ENCODE assay signal across 1 cellular context in genomic region chr10:17206210-17206709, GRCh38.
TF ChIP-seq lines count a peak whose summit lies in the region.

No MANE protein-coding gene starts in this region.

TF ChIP-seq in GM23338, 12 proteins besides CTCF, POLR2A, EP300 and RAD21 (continued from another document):
- TF ChIP-seq, protein P1, sequence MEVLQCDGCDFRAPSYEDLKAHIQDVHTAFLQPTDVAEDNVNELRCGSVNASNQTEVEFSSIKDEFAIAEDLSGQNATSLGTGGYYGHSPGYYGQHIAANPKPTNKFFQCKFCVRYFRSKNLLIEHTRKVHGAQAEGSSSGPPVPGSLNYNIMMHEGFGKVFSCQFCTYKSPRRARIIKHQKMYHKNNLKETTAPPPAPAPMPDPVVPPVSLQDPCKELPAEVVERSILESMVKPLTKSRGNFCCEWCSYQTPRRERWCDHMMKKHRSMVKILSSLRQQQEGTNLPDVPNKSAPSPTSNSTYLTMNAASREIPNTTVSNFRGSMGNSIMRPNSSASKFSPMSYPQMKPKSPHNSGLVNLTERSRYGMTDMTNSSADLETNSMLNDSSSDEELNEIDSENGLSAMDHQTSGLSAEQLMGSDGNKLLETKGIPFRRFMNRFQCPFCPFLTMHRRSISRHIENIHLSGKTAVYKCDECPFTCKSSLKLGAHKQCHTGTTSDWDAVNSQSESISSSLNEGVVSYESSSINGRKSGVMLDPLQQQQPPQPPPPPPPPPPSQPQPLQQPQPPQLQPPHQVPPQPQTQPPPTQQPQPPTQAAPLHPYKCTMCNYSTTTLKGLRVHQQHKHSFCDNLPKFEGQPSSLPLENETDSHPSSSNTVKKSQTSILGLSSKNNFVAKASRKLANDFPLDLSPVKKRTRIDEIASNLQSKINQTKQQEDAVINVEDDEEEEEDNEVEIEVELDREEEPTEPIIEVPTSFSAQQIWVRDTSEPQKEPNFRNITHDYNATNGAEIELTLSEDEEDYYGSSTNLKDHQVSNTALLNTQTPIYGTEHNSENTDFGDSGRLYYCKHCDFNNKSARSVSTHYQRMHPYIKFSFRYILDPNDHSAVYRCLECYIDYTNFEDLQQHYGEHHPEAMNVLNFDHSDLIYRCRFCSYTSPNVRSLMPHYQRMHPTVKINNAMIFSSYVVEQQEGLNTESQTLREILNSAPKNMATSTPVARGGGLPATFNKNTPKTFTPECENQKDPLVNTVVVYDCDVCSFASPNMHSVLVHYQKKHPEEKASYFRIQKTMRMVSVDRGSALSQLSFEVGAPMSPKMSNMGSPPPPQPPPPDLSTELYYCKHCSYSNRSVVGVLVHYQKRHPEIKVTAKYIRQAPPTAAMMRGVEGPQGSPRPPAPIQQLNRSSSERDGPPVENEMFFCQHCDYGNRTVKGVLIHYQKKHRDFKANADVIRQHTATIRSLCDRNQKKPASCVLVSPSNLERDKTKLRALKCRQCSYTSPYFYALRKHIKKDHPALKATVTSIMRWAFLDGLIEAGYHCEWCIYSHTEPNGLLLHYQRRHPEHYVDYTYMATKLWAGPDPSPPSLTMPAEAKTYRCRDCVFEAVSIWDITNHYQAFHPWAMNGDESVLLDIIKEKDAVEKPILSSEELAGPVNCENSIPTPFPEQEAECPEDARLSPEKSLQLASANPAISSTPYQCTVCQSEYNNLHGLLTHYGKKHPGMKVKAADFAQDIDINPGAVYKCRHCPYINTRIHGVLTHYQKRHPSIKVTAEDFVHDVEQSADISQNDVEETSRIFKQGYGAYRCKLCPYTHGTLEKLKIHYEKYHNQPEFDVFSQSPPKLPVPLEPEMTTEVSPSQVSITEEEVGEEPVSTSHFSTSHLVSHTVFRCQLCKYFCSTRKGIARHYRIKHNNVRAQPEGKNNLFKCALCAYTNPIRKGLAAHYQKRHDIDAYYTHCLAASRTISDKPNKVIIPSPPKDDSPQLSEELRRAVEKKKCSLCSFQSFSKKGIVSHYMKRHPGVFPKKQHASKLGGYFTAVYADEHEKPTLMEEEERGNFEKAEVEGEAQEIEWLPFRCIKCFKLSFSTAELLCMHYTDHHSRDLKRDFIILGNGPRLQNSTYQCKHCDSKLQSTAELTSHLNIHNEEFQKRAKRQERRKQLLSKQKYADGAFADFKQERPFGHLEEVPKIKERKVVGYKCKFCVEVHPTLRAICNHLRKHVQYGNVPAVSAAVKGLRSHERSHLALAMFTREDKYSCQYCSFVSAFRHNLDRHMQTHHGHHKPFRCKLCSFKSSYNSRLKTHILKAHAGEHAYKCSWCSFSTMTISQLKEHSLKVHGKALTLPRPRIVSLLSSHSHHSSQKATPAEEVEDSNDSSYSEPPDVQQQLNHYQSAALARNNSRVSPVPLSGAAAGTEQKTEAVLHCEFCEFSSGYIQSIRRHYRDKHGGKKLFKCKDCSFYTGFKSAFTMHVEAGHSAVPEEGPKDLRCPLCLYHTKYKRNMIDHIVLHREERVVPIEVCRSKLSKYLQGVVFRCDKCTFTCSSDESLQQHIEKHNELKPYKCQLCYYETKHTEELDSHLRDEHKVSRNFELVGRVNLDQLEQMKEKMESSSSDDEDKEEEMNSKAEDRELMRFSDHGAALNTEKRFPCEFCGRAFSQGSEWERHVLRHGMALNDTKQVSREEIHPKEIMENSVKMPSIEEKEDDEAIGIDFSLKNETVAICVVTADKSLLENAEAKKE (CRISPR knock-in tag; IDR thresholded peaks at IDR 0.05): no peak
- TF ChIP-seq NANOG (IDR thresholded peaks at IDR 0.05; ENCODE audit: borderline replicate concordance) (no peak), REST (IDR thresholded peaks at IDR 0.05; ENCODE audit: unreplicated experiment) (no peak), STAT1 (IDR thresholded peaks at IDR 0.05; ENCODE audit: unreplicated experiment) (no peak), JUNB (IDR thresholded peaks at IDR 0.05; ENCODE audit: unreplicated experiment) (no peak), POLR2AphosphoS5 (IDR thresholded peaks at IDR 0.05; ENCODE audit: low read depth) (no peak), ZNF114 (CRISPR knock-in tag; IDR thresholded peaks at IDR 0.05) (no peak), EZH2 (IDR thresholded peaks at IDR 0.05; ENCODE audit: low read depth, unreplicated experiment) (no peak), ZNF331 (CRISPR knock-in tag; IDR thresholded peaks at IDR 0.05; ENCODE audit: low read depth) (no peak)
- TF ChIP-seq, protein P2, sequence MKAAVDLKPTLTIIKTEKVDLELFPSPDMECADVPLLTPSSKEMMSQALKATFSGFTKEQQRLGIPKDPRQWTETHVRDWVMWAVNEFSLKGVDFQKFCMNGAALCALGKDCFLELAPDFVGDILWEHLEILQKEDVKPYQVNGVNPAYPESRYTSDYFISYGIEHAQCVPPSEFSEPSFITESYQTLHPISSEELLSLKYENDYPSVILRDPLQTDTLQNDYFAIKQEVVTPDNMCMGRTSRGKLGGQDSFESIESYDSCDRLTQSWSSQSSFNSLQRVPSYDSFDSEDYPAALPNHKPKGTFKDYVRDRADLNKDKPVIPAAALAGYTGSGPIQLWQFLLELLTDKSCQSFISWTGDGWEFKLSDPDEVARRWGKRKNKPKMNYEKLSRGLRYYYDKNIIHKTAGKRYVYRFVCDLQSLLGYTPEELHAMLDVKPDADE (IDR thresholded peaks at IDR 0.05): no peak
